8 cellular contexts compared by ENCODE assay signal in the genomic region with DNA sequence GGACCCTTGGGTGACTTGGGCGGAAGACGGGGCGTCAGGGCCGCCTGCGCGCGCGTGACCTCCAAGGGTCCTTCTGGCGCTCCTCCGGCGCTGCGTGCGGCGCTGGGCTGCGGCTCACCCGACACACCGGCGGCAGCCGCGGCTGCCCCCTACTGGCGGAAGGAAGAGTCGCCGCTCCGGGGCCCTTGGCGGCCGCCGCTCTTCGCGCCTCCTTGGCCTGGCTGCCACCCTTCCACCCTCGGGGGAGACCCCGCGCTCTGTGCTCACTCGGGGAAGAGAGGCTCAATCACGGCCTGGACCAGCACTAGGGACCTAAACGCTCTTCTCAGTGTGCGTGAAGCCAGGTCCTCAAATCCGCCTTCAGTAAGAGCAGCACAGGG.
DNase-seq lines count a peak whose midpoint lies in the region; ATAC-seq and TF ChIP-seq lines count a peak whose summit lies in the region.

No MANE protein-coding gene starts in this region.

- H3K27ac ChIP-seq in psoas muscle: no peak overlapping the region

- no peaks in the 10 kb centered on the region for H3K9me3 ChIP-seq in psoas muscle

- peaks cover 7% of the 10 kb centered on the region for H3K4me1 ChIP-seq in psoas muscle

- H3K27me3 ChIP-seq in psoas muscle (ENCODE audit: insufficient read depth in 3 of 3, low read length in 2 of 3): peaks cover 0 to 25% (median 7%) of the 10 kb centered on the region in 3 donors

- peak; percentile 9 to 53 for DNase-seq in activated CD4-positive, alpha-beta T cell treated with anti-CD3 and anti-CD28 coated beads for 24 hours (ENCODE audit: low read depth in 2 of 2)
- no peak for DNase-seq in activated CD4-positive, alpha-beta T cell treated with anti-CD3 and anti-CD28 coated beads for 1 hour
- peak; percentile 29 for DNase-seq in NOMO-1 treated with DMSO at 0.1 percent for 48 hours (lab: John Stamatoyannopoulos, UW; ENCODE audit: unreplicated experiment)
- DNase-seq in activated naive CD4-positive, alpha-beta T cell treated with anti-CD3 and anti-CD28 coated beads, Interleukin-2, amount 50 U/mL, for 16 hours: peak; percentile 46
- DNase-seq in left ventricle myocardium superior: peak; percentile 78
- DNase-seq in psoas muscle: peak; percentile 50 to 70
- no peak for DNase-seq in middle frontal gyrus (ENCODE audit: extremely low spot score, low spot score)

- peak overlapping the region; percentile 60 for H3K4me3 ChIP-seq in psoas muscle

- 5 to 8% (median 7%) methylated on average over 19 to 37 of the region's 37 CpGs for WGBS in psoas muscle, 3 donors

- peak; percentile 47 for TF ChIP-seq CTCF in psoas muscle (IDR thresholded peaks at IDR 0.05)

- intact Hi-C loops in left ventricle myocardium superior (cut with micrococcal nuclease) (no loop called here), psoas muscle (cut with DNase I) (no loop called here)

- H3K36me3 ChIP-seq in psoas muscle (ENCODE audit: insufficient read depth in 1 of 2, low read depth in 1 of 2): no peaks in the 10 kb centered on the region

- ATAC-seq in HG02970 (IDR thresholded peaks at IDR 0.05; ENCODE audit: low FRiP score, unreplicated experiment) (peak; percentile 77), left ventricle myocardium superior (peak; percentile 93), psoas muscle (peak; percentile 74 to 88 (median 80))

Comparison
In these comparisons a context has a peak if more than half of its experiments do, and no peak if none do; other contexts are left out.
1. DNase-seq: peak in activated CD4-positive, alpha-beta T cell treated with anti-CD3 and anti-CD28 coated beads for 24 hours (2 of 2), NOMO-1 treated with DMSO at 0.1 percent for 48 hours (single experiment), activated naive CD4-positive, alpha-beta T cell treated with anti-CD3 and anti-CD28 coated beads, Interleukin-2, amount 50 U/mL, for 16 hours (single experiment), left ventricle myocardium superior (single experiment) and psoas muscle (2 of 2); none in activated CD4-positive, alpha-beta T cell treated with anti-CD3 and anti-CD28 coated beads for 1 hour (single experiment) and middle frontal gyrus (single experiment).
2. Peak in every context shown above with its lines, with median percentiles within 50 percentile points of each other: ATAC-seq.